26 cellular contexts compared by ENCODE assay signal in genomic region chr21:39688010-39688409, GRCh38. TPM values are rescaled to one million over a fixed set of nuclear protein-coding genes. Genes with fewer than 3 reads are reported as not detected.
"Had no signal": no experiment of that assay in that cellular context is flagged by ENCODE, and none has a peak within 500 bp of the region (broad histone marks: within the 10 kb centered on the region; RNA-seq: fewer than 3 reads in every experiment).

No MANE protein-coding gene starts in this region.

- H3K4me1 ChIP-seq: ascending aorta, breast epithelium, esophagus muscularis mucosa, gastroesophageal sphincter, left lung, psoas muscle, suprapubic skin had no signal

- H3K4me1 Mint-ChIP-seq: activated CD4-positive, alpha-beta T cell treated with anti-CD3 and anti-CD28 coated beads, Interleukin-2, amount 10 ng/mL, durations not matched to agents 7 days and 5 days; activated naive CD4-positive, alpha-beta T cell treated with anti-CD3 and anti-CD28 coated beads, Interleukin-2, amount 10 ng/mL, durations not matched to agents 7 days and 5 days; activated naive CD8-positive, alpha-beta T cell treated with anti-CD3 and anti-CD28 coated beads, Interleukin-2, amount 50 U/mL, for 24 hours; nephron had no signal

- H3K36me3 ChIP-seq: ascending aorta, breast epithelium, esophagus muscularis mucosa, gastroesophageal sphincter, heart left ventricle, left lung, suprapubic skin had no signal

- H3K4me3 ChIP-seq: ascending aorta, breast epithelium, esophagus muscularis mucosa, gastroesophageal sphincter, heart left ventricle, left lung, psoas muscle, suprapubic skin had no signal

- ATAC-seq: activated CD4-positive, CD25-positive, alpha-beta regulatory T cell treated with anti-CD3 and anti-CD28 coated beads, Interleukin-2, amount 50 U/mL, for 24 hours; activated CD8-positive, alpha-beta T cell treated with anti-CD3 and anti-CD28 coated beads, Interleukin-2, amount 10 ng/mL, durations not matched to agents 7 days and 5 days; activated naive CD8-positive, alpha-beta T cell treated with anti-CD3 and anti-CD28 coated beads, Interleukin-2, amount 50 U/mL, for 24 hours; gastroesophageal sphincter; heart left ventricle; left lung; psoas muscle; right cardiac atrium had no signal

- H3K36me3 Mint-ChIP-seq: activated naive CD4-positive, alpha-beta T cell treated with anti-CD3 and anti-CD28 coated beads, Interleukin-2, amount 10 ng/mL, durations not matched to agents 7 days and 5 days had no signal

- H3K4me3 Mint-ChIP-seq: activated CD4-positive, alpha-beta T cell treated with anti-CD3 and anti-CD28 coated beads, Interleukin-2, amount 10 ng/mL, durations not matched to agents 7 days and 5 days; activated CD8-positive, alpha-beta T cell treated with anti-CD3 and anti-CD28 coated beads, Interleukin-2, amount 10 ng/mL, durations not matched to agents 7 days and 5 days; activated naive CD4-positive, alpha-beta T cell treated with anti-CD3 and anti-CD28 coated beads, Interleukin-2, amount 10 ng/mL, durations not matched to agents 7 days and 5 days; activated naive CD8-positive, alpha-beta T cell treated with anti-CD3 and anti-CD28 coated beads, Interleukin-2, amount 50 U/mL, for 24 hours; activated T-cell treated with anti-CD3 and anti-CD28 coated beads, Interleukin-2, amount 50 U/mL, for 24 hours; mesothelial cell of epicardium; nephron; stimulated activated naive CD8-positive, alpha-beta T cell treated with anti-CD3 and anti-CD28 coated beads, Interleukin-15, Interleukin-2, amounts not matched to agents 100 ng/mL and 50 ng/mL, for 24 hours had no signal

- H3K9me3 Mint-ChIP-seq: activated CD4-positive, alpha-beta T cell treated with anti-CD3 and anti-CD28 coated beads, Interleukin-2, amount 10 ng/mL, durations not matched to agents 7 days and 5 days; activated naive CD4-positive, alpha-beta T cell treated with anti-CD3 and anti-CD28 coated beads, Interleukin-2, amount 10 ng/mL, durations not matched to agents 7 days and 5 days; activated naive CD8-positive, alpha-beta T cell treated with anti-CD3 and anti-CD28 coated beads, Interleukin-2, amount 50 U/mL, for 24 hours had no signal

- DNase-seq: activated CD4-positive, alpha-beta T cell treated with anti-CD3 and anti-CD28 coated beads, Interleukin-2, amount 10 ng/mL, durations not matched to agents 7 days and 5 days; activated CD8-positive, alpha-beta T cell treated with anti-CD3 and anti-CD28 coated beads, Interleukin-2, amount 10 ng/mL, durations not matched to agents 7 days and 5 days; activated naive CD4-positive, alpha-beta T cell treated with anti-CD3 and anti-CD28 coated beads, Interleukin-2, amount 10 ng/mL, durations not matched to agents 7 days and 5 days; activated naive CD8-positive, alpha-beta T cell treated with anti-CD3 and anti-CD28 coated beads, Interleukin-2, amount 50 U/mL, for 24 hours; activated T-cell treated with anti-CD3 and anti-CD28 coated beads, Interleukin-2, amount 50 U/mL, for 24 hours; cortex of kidney; effector CD4-positive, alpha-beta T cell; heart left ventricle; left lung; occipital lobe; psoas muscle; right cardiac atrium; T-helper 1 cell; T-helper 9 cell; trophoblast cell had no signal

- H3K27me3 Mint-ChIP-seq: activated CD4-positive, alpha-beta T cell treated with anti-CD3 and anti-CD28 coated beads, Interleukin-2, amount 10 ng/mL, durations not matched to agents 7 days and 5 days; activated naive CD4-positive, alpha-beta T cell treated with anti-CD3 and anti-CD28 coated beads, Interleukin-2, amount 10 ng/mL, durations not matched to agents 7 days and 5 days; activated naive CD8-positive, alpha-beta T cell treated with anti-CD3 and anti-CD28 coated beads, Interleukin-2, amount 50 U/mL, for 24 hours; activated T-cell treated with anti-CD3 and anti-CD28 coated beads, Interleukin-2, amount 50 U/mL, for 24 hours; stimulated activated naive CD8-positive, alpha-beta T cell treated with anti-CD3 and anti-CD28 coated beads, Interleukin-15, Interleukin-2, amounts not matched to agents 100 ng/mL and 50 ng/mL, for 24 hours had no signal

- H3K27ac Mint-ChIP-seq: activated CD4-positive, alpha-beta T cell treated with anti-CD3 and anti-CD28 coated beads, Interleukin-2, amount 10 ng/mL, durations not matched to agents 7 days and 5 days; activated CD8-positive, alpha-beta T cell treated with anti-CD3 and anti-CD28 coated beads, Interleukin-2, amount 10 ng/mL, durations not matched to agents 7 days and 5 days; activated naive CD4-positive, alpha-beta T cell treated with anti-CD3 and anti-CD28 coated beads, Interleukin-2, amount 10 ng/mL, durations not matched to agents 7 days and 5 days; activated naive CD8-positive, alpha-beta T cell treated with anti-CD3 and anti-CD28 coated beads, Interleukin-2, amount 50 U/mL, for 24 hours; activated T-cell treated with anti-CD3 and anti-CD28 coated beads, Interleukin-2, amount 50 U/mL, for 24 hours; mesothelial cell of epicardium; nephron; stimulated activated naive CD8-positive, alpha-beta T cell treated with anti-CD3 and anti-CD28 coated beads, Interleukin-15, Interleukin-2, amounts not matched to agents 100 ng/mL and 50 ng/mL, for 24 hours had no signal

- H3K9me3 ChIP-seq: ascending aorta, breast epithelium, esophagus muscularis mucosa, gastroesophageal sphincter, left lung, psoas muscle, suprapubic skin had no signal

- H3K27ac ChIP-seq: ascending aorta, breast epithelium, esophagus muscularis mucosa, gastroesophageal sphincter, heart left ventricle, left lung, psoas muscle, suprapubic skin had no signal

- H3K27me3 ChIP-seq: ascending aorta, breast epithelium, esophagus muscularis mucosa, gastroesophageal sphincter, heart left ventricle, left lung, suprapubic skin had no signal

RNA-seq across cellular contexts. Expression of gene IGSF5, which starts 57.0 kb away (rescaled TPM):
- total RNA-seq: activated CD4-positive, alpha-beta T cell treated with anti-CD3 and anti-CD28 coated beads, Interleukin-2, amount 10 ng/mL, durations not matched to agents 7 days and 5 days; activated CD8-positive, alpha-beta T cell treated with anti-CD3 and anti-CD28 coated beads, Interleukin-2, amount 10 ng/mL, durations not matched to agents 7 days and 5 days; ascending aorta; endothelial cell of umbilical vein; esophagus muscularis mucosa; left lung; lung microvascular endothelial cell; psoas muscle had no signal
